ENCODE assay signal across 13 cellular contexts in genomic region chr1:221761354-221762002, GRCh38. TPM values are rescaled to one million over a fixed set of nuclear protein-coding genes. Genes with fewer than 3 reads are reported as not detected.
DNase-seq lines count a peak whose midpoint lies in the region; ATAC-seq and TF ChIP-seq lines count a peak whose summit lies in the region.
"Had no signal": no experiment of that assay in that cellular context is flagged by ENCODE, and none has a peak within 500 bp of the region (broad histone marks: within the 10 kb centered on the region; RNA-seq: fewer than 3 reads in every experiment).

No MANE protein-coding gene starts in this region.

- H3K27ac ChIP-seq in right lobe of liver = no peak overlapping the region

- ATAC-seq in GM21390 (IDR thresholded peaks at IDR 0.05; ENCODE audit: unreplicated experiment) = peak; percentile 86
- ATAC-seq in HG03060 (IDR thresholded peaks at IDR 0.05; ENCODE audit: low read depth, unreplicated experiment) = peak; percentile 60
- no peak for ATAC-seq in right lobe of liver
- ATAC-seq: Panc1, WTC11 had no signal

- peak overlapping the region; percentile 24 for H3K27ac Mint-ChIP-seq in activated naive CD8-positive, alpha-beta T cell
- H3K27ac Mint-ChIP-seq: activated naive CD4-positive, alpha-beta T cell treated with anti-CD3 and anti-CD28 coated beads, Interleukin-2, amount 50 U/mL, for 24 hours; WTC11 had no signal

- no peak for DNase-seq in hippocampal formation (lab: John Stamatoyannopoulos, UW)
- DNase-seq in DMS53 (lab: John Stamatoyannopoulos, UW) = no peak
- no peak for DNase-seq in NCI-H524 treated with DMSO at 0.1 percent for 48 hours (lab: John Stamatoyannopoulos, UW)
- no peak for DNase-seq in right lobe of liver
- DNase-seq: CD4-positive, alpha-beta memory T cell; MM.1S had no signal

- no peaks in the 10 kb centered on the region for H3K9me3 ChIP-seq in right lobe of liver

- peaks cover 8% of the 10 kb centered on the region for H3K4me1 Mint-ChIP-seq in activated naive CD8-positive, alpha-beta T cell (ENCODE audit: low read depth)
- H3K4me1 Mint-ChIP-seq: WTC11 had no signal

- H3K27me3 Mint-ChIP-seq in activated naive CD8-positive, alpha-beta T cell = no peaks in the 10 kb centered on the region
- H3K27me3 Mint-ChIP-seq: activated naive CD4-positive, alpha-beta T cell treated with anti-CD3 and anti-CD28 coated beads, Interleukin-2, amount 50 U/mL, for 24 hours; CD4-positive, alpha-beta memory T cell had no signal

- H3K4me1 ChIP-seq in right lobe of liver = peaks cover 0 to 3% (median 0%) of the 10 kb centered on the region in 4 donors

- no peak overlapping the region for H3K4me3 Mint-ChIP-seq in activated naive CD8-positive, alpha-beta T cell
- H3K4me3 Mint-ChIP-seq: activated naive CD4-positive, alpha-beta T cell treated with anti-CD3 and anti-CD28 coated beads, Interleukin-2, amount 50 U/mL, for 24 hours; CD4-positive, alpha-beta memory T cell; WTC11 had no signal

- H3K36me3 ChIP-seq in right lobe of liver = no peaks in the 10 kb centered on the region

- intact Hi-C loops in right lobe of liver (cut with DNase I) = no loop called here

- TF ChIP-seq CTCF in right lobe of liver (IDR thresholded peaks at IDR 0.05) = no peak

- H3K36me3 Mint-ChIP-seq in activated naive CD8-positive, alpha-beta T cell = no peaks in the 10 kb centered on the region
- H3K36me3 Mint-ChIP-seq: activated naive CD4-positive, alpha-beta T cell treated with anti-CD3 and anti-CD28 coated beads, Interleukin-2, amount 50 U/mL, for 24 hours; CD4-positive, alpha-beta memory T cell; WTC11 had no signal

- H3K27me3 ChIP-seq in right lobe of liver = no peaks in the 10 kb centered on the region

- H3K9me3 Mint-ChIP-seq in activated naive CD8-positive, alpha-beta T cell (ENCODE audit: low read depth) = no peaks in the 10 kb centered on the region
- H3K9me3 Mint-ChIP-seq: activated naive CD4-positive, alpha-beta T cell treated with anti-CD3 and anti-CD28 coated beads, Interleukin-2, amount 50 U/mL, for 24 hours; CD4-positive, alpha-beta memory T cell; WTC11 had no signal

- WGBS in right lobe of liver (ENCODE audit: insufficient coverage, low coverage, low lambda C conversion rate, missing lambda C conversion rate) = 45% methylated on average over 4 of the region's 4 CpGs

- no peak overlapping the region for H3K4me3 ChIP-seq in right lobe of liver

- peak; percentile 18 for TF ChIP-seq POLR2A in GM18526 (IDR thresholded peaks at IDR 0.05; ENCODE audit: extremely low read depth, insufficient read length)
- no peak for TF ChIP-seq POLR2A in right lobe of liver (IDR thresholded peaks at IDR 0.05)

RNA-seq across cellular contexts. Expression of gene DUSP10, which starts 19.6 kb away (rescaled TPM):
- 10 to 100 TPM in 5 of 6 experiments, 1 to 10 TPM in 1; 7.7 to 22.3 (median 16.3) TPM for total RNA-seq in right lobe of liver

Comparison
In these comparisons a context has a peak if more than half of its experiments do, and no peak if none do; other contexts are left out.
1. ATAC-seq: peak in GM21390 (single experiment) and HG03060 (single experiment); none in right lobe of liver (0 of 4).